In the genomic region with DNA sequence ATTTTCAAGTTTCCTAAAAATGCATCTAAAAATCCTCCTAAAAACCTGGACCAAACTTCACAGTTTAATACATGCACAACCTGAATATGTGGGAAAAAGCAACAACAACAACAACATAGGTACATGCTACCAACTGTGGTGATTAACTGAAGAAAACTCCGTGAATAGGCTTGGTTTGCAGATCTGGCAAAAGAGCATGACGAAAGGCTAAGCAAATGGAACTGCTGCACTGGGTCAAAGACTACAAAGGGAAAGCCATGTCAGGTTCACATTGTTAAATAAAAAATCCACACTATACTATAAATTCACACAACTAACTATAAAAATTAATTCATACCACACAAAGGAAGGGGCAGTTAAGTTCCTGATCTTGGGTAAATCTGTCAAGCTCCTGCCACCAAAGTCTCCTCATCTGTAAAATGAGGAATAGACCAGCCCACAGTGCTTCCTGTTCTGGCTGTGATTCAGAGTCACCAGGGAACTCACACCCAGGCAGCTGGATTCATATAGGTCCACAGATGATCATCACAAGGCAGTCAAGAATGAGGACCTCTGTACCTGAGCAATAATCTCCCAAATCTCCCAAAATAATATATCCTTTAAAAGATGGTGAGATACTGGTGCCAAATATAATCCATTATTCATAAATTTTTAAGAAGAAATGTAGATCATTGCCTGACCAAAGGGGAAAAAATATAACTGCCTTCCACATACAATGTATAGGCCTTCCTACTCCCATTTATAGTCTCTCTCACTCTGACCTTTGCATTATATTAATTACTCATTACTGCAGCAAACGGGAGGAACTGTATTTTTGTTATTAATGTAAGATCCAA, we compare ENCODE assay signal across 10 cellular contexts. TPM values are rescaled to one million over a fixed set of nuclear protein-coding genes. Genes with fewer than 3 reads are reported as not detected.
DNase-seq lines count a peak whose midpoint lies in the region; ATAC-seq and TF ChIP-seq lines count a peak whose summit lies in the region.
"Had no signal": no experiment of that assay in that cellular context is flagged by ENCODE, and none has a peak within 500 bp of the region (broad histone marks: within the 10 kb centered on the region; RNA-seq: fewer than 3 reads in every experiment).

No MANE protein-coding gene starts in this region.

- H3K4me3 ChIP-seq in right cardiac atrium (ENCODE audit: low read length) (no peak overlapping the region), stomach (no peak overlapping the region)

- no peaks in the 10 kb centered on the region for H3K36me3 ChIP-seq in stomach

- no peak for TF ChIP-seq CTCF in activated CD8-positive, alpha-beta T cell treated with anti-CD3 and anti-CD28 coated beads for 36 hours (IDR thresholded peaks at IDR 0.05)
- TF ChIP-seq CTCF in stomach (IDR thresholded peaks at IDR 0.05): no peak

- peak; percentile 24 for DNase-seq in activated CD8-positive, alpha-beta T cell treated with anti-CD3 and anti-CD28 coated beads for 36 hours
- DNase-seq in activated CD8-positive, alpha-beta T cell treated with anti-CD3 and anti-CD28 coated beads, Interleukin-2, amount 10 ng/mL, durations not matched to agents 7 days and 5 days: no peak
- DNase-seq in T-helper 17 cell: no peak
- DNase-seq in right cardiac atrium: no peak
- no peak for DNase-seq in stomach
- DNase-seq in amniotic stem cell (lab: John Stamatoyannopoulos, UW): no peak
- DNase-seq in activated T-helper 1 cell treated with anti-CD3 and anti-CD28 coated beads, Interleukin-12 subunit alpha, Interleukin-12 subunit beta, Interleukin-2, Interleukin-4 antibody, amounts not matched to agents 30 ng/mL and 10 ng/mL and 1 ng/mL, durations not matched to agents 14 hours and 24 hours and 36 hours (ENCODE audit: low spot score): no peak
- DNase-seq: activated naive CD8-positive, alpha-beta T cell treated with anti-CD3 and anti-CD28 coated beads, Interleukin-2, amount 10 ng/mL, durations not matched to agents 7 days and 5 days had no signal

- H3K27me3 ChIP-seq in right cardiac atrium (ENCODE audit: control insufficient read depth, insufficient read depth) (no peaks in the 10 kb centered on the region), stomach (no peaks in the 10 kb centered on the region)

- CTCF ChIA-PET in activated CD8-positive, alpha-beta T cell treated with anti-CD3 and anti-CD28 coated beads for 36 hours (lab: Charles Lee): interaction anchor here (1.3 to 2.5 kb wide), 4 partner anchors 38 to 60 kb away, joined by 3 to 9 read pairs (median 6); no protein-coding TSS in a partner anchor
- CTCF ChIA-PET in activated CD8-positive, alpha-beta T cell treated with anti-CD3 and anti-CD28 coated beads, Interleukin-2, amount 10 ng/mL, durations not matched to agents 7 days and 5 days (lab: Charles Lee): interaction anchor here (1.4 to 1.5 kb wide), 4 partner anchors 21 to 106 kb away, joined by 3 to 6 read pairs (median 4); no protein-coding TSS in a partner anchor

- H3K27me3 Mint-ChIP-seq in activated CD8-positive, alpha-beta T cell treated with anti-CD3 and anti-CD28 coated beads for 36 hours: no peaks in the 10 kb centered on the region
- H3K27me3 Mint-ChIP-seq in activated CD8-positive, alpha-beta T cell treated with anti-CD3 and anti-CD28 coated beads, Interleukin-2, amount 10 ng/mL, durations not matched to agents 7 days and 5 days (ENCODE audit: low read depth): no peaks in the 10 kb centered on the region
- no peaks in the 10 kb centered on the region for H3K27me3 Mint-ChIP-seq in T-helper 17 cell
- peaks cover 13% of the 10 kb centered on the region for H3K27me3 Mint-ChIP-seq in activated T-helper 1 cell treated with anti-CD3 and anti-CD28 coated beads, Interleukin-12 subunit alpha, Interleukin-12 subunit beta, Interleukin-2, Interleukin-4 antibody, amounts not matched to agents 30 ng/mL and 10 ng/mL and 1 ng/mL, durations not matched to agents 14 hours and 24 hours and 36 hours (ENCODE audit: insufficient read depth)
- H3K27me3 Mint-ChIP-seq: activated naive CD8-positive, alpha-beta T cell treated with anti-CD3 and anti-CD28 coated beads, Interleukin-2, amount 10 ng/mL, durations not matched to agents 7 days and 5 days had no signal

- no peak for TF ChIP-seq POLR2A in stomach (IDR thresholded peaks at IDR 0.05)

- peaks cover 39% of the 10 kb centered on the region for H3K4me1 Mint-ChIP-seq in activated CD8-positive, alpha-beta T cell treated with anti-CD3 and anti-CD28 coated beads for 36 hours (ENCODE audit: low read depth)
- H3K4me1 Mint-ChIP-seq in activated CD8-positive, alpha-beta T cell treated with anti-CD3 and anti-CD28 coated beads, Interleukin-2, amount 10 ng/mL, durations not matched to agents 7 days and 5 days (ENCODE audit: low read depth): peaks cover 46% of the 10 kb centered on the region
- peaks cover 20% of the 10 kb centered on the region for H3K4me1 Mint-ChIP-seq in T-helper 17 cell
- peaks cover 49% of the 10 kb centered on the region for H3K4me1 Mint-ChIP-seq in activated T-helper 1 cell treated with anti-CD3 and anti-CD28 coated beads, Interleukin-12 subunit alpha, Interleukin-12 subunit beta, Interleukin-2, Interleukin-4 antibody, amounts not matched to agents 30 ng/mL and 10 ng/mL and 1 ng/mL, durations not matched to agents 14 hours and 24 hours and 36 hours (ENCODE audit: low read depth)

- no peaks in the 10 kb centered on the region for H3K9me3 Mint-ChIP-seq in activated CD8-positive, alpha-beta T cell treated with anti-CD3 and anti-CD28 coated beads for 36 hours
- no peaks in the 10 kb centered on the region for H3K9me3 Mint-ChIP-seq in activated CD8-positive, alpha-beta T cell treated with anti-CD3 and anti-CD28 coated beads, Interleukin-2, amount 10 ng/mL, durations not matched to agents 7 days and 5 days (ENCODE audit: insufficient read depth)
- no peaks in the 10 kb centered on the region for H3K9me3 Mint-ChIP-seq in activated T-helper 1 cell treated with anti-CD3 and anti-CD28 coated beads, Interleukin-12 subunit alpha, Interleukin-12 subunit beta, Interleukin-2, Interleukin-4 antibody, amounts not matched to agents 30 ng/mL and 10 ng/mL and 1 ng/mL, durations not matched to agents 14 hours and 24 hours and 36 hours
- H3K9me3 Mint-ChIP-seq: activated naive CD8-positive, alpha-beta T cell treated with anti-CD3 and anti-CD28 coated beads, Interleukin-2, amount 10 ng/mL, durations not matched to agents 7 days and 5 days had no signal

- intact Hi-C loops in activated CD8-positive, alpha-beta T cell treated with anti-CD3 and anti-CD28 coated beads for 36 hours (cut with micrococcal nuclease): no loop called here
- intact Hi-C loops in right cardiac atrium (cut with DNase I) (no loop called here), stomach (cut with DNase I; ENCODE audit: low total_unique reads) (no loop called here)
- intact Hi-C loops in activated T-helper 1 cell treated with anti-CD3 and anti-CD28 coated beads, Interleukin-12 subunit alpha, Interleukin-12 subunit beta, Interleukin-2, Interleukin-4 antibody, amounts not matched to agents 30 ng/mL and 10 ng/mL and 1 ng/mL, durations not matched to agents 14 hours and 24 hours and 36 hours (cut with micrococcal nuclease): no loop called here

- H3K27ac ChIP-seq in right cardiac atrium (ENCODE audit: low read length) (peak overlapping the region; percentile 65), stomach (peak overlapping the region; percentile 52 to 97 (median 74))
- H3K27ac ChIP-seq: C4-2B had no signal

- H3K36me3 Mint-ChIP-seq in activated CD8-positive, alpha-beta T cell treated with anti-CD3 and anti-CD28 coated beads for 36 hours (ENCODE audit: low read depth): no peaks in the 10 kb centered on the region
- H3K36me3 Mint-ChIP-seq in activated CD8-positive, alpha-beta T cell treated with anti-CD3 and anti-CD28 coated beads, Interleukin-2, amount 10 ng/mL, durations not matched to agents 7 days and 5 days (ENCODE audit: low read depth): no peaks in the 10 kb centered on the region
- no peaks in the 10 kb centered on the region for H3K36me3 Mint-ChIP-seq in T-helper 17 cell (ENCODE audit: low read depth)
- H3K36me3 Mint-ChIP-seq in activated T-helper 1 cell treated with anti-CD3 and anti-CD28 coated beads, Interleukin-12 subunit alpha, Interleukin-12 subunit beta, Interleukin-2, Interleukin-4 antibody, amounts not matched to agents 30 ng/mL and 10 ng/mL and 1 ng/mL, durations not matched to agents 14 hours and 24 hours and 36 hours (ENCODE audit: low read depth): no peaks in the 10 kb centered on the region
- H3K36me3 Mint-ChIP-seq: activated naive CD8-positive, alpha-beta T cell treated with anti-CD3 and anti-CD28 coated beads, Interleukin-2, amount 10 ng/mL, durations not matched to agents 7 days and 5 days had no signal

- ATAC-seq in activated CD8-positive, alpha-beta T cell treated with anti-CD3 and anti-CD28 coated beads for 36 hours: peak; percentile 69
- no peak for ATAC-seq in activated CD8-positive, alpha-beta T cell treated with anti-CD3 and anti-CD28 coated beads, Interleukin-2, amount 10 ng/mL, durations not matched to agents 7 days and 5 days
- ATAC-seq in T-helper 17 cell (peak; percentile 49), right cardiac atrium (peak in 1 of 2 donors; percentile 52), HG02840 (IDR thresholded peaks at IDR 0.05; ENCODE audit: low FRiP score, unreplicated experiment) (no peak)

- TF ChIP-seq EP300 in stomach (IDR thresholded peaks at IDR 0.05): no peak

- 54% methylated on average over 3 of the region's 3 CpGs for WGBS in right cardiac atrium
- 36 to 78% (median 63%) methylated on average over 3 of the region's 3 CpGs for WGBS in stomach, 5 donors

- H3K27ac Mint-ChIP-seq in activated CD8-positive, alpha-beta T cell treated with anti-CD3 and anti-CD28 coated beads for 36 hours: no peak overlapping the region
- H3K27ac Mint-ChIP-seq in activated CD8-positive, alpha-beta T cell treated with anti-CD3 and anti-CD28 coated beads, Interleukin-2, amount 10 ng/mL, durations not matched to agents 7 days and 5 days: no peak overlapping the region
- H3K27ac Mint-ChIP-seq in T-helper 17 cell: peak overlapping the region; percentile 2
- no peak overlapping the region for H3K27ac Mint-ChIP-seq in activated T-helper 1 cell treated with anti-CD3 and anti-CD28 coated beads, Interleukin-12 subunit alpha, Interleukin-12 subunit beta, Interleukin-2, Interleukin-4 antibody, amounts not matched to agents 30 ng/mL and 10 ng/mL and 1 ng/mL, durations not matched to agents 14 hours and 24 hours and 36 hours
- H3K27ac Mint-ChIP-seq: activated naive CD8-positive, alpha-beta T cell treated with anti-CD3 and anti-CD28 coated beads, Interleukin-2, amount 10 ng/mL, durations not matched to agents 7 days and 5 days had no signal

- no peaks in the 10 kb centered on the region for H3K9me3 ChIP-seq in T-helper 17 cell (ENCODE audit: control insufficient read depth, low read length, poor library complexity, severe bottlenecking)
- H3K9me3 ChIP-seq in right cardiac atrium (ENCODE audit: control insufficient read depth, low read length): no peaks in the 10 kb centered on the region
- no peaks in the 10 kb centered on the region for H3K9me3 ChIP-seq in stomach

- no peak overlapping the region for H3K4me3 Mint-ChIP-seq in activated CD8-positive, alpha-beta T cell treated with anti-CD3 and anti-CD28 coated beads for 36 hours
- H3K4me3 Mint-ChIP-seq in activated CD8-positive, alpha-beta T cell treated with anti-CD3 and anti-CD28 coated beads, Interleukin-2, amount 10 ng/mL, durations not matched to agents 7 days and 5 days: no peak overlapping the region
- no peak overlapping the region for H3K4me3 Mint-ChIP-seq in T-helper 17 cell
- no peak overlapping the region for H3K4me3 Mint-ChIP-seq in activated T-helper 1 cell treated with anti-CD3 and anti-CD28 coated beads, Interleukin-12 subunit alpha, Interleukin-12 subunit beta, Interleukin-2, Interleukin-4 antibody, amounts not matched to agents 30 ng/mL and 10 ng/mL and 1 ng/mL, durations not matched to agents 14 hours and 24 hours and 36 hours
- H3K4me3 Mint-ChIP-seq: activated naive CD8-positive, alpha-beta T cell treated with anti-CD3 and anti-CD28 coated beads, Interleukin-2, amount 10 ng/mL, durations not matched to agents 7 days and 5 days had no signal

- POLR2A ChIA-PET in activated CD8-positive, alpha-beta T cell treated with anti-CD3 and anti-CD28 coated beads for 36 hours (lab: Charles Lee): no interaction called here
- POLR2A ChIA-PET in activated CD8-positive, alpha-beta T cell treated with anti-CD3 and anti-CD28 coated beads, Interleukin-2, amount 10 ng/mL, durations not matched to agents 7 days and 5 days (lab: Charles Lee): no interaction called here

- H3K4me1 ChIP-seq in right cardiac atrium (ENCODE audit: control insufficient read depth, insufficient read depth, low read length) (peaks cover 12% of the 10 kb centered on the region), stomach (peaks cover 13 to 97% (median 54%) of the 10 kb centered on the region in 4 donors)

RNA-seq across cellular contexts. Expression of a gene that starts 7.0 kb away (rescaled TPM):
- total RNA-seq in activated CD8-positive, alpha-beta T cell treated with anti-CD3 and anti-CD28 coated beads for 36 hours: 10 to 100 TPM; 90.1 to 98.9 TPM
- total RNA-seq in activated CD8-positive, alpha-beta T cell treated with anti-CD3 and anti-CD28 coated beads, Interleukin-2, amount 10 ng/mL, durations not matched to agents 7 days and 5 days: 10 to 100 TPM; 66.3 to 69.2 TPM
- total RNA-seq in T-helper 17 cell (10 to 100 TPM; 13.3 to 61.1 TPM), right cardiac atrium (100 to 1,000 TPM in 2 of 4 donors, 10 to 100 TPM in 2; 85.1 to 122 (median 93.6) TPM), stomach (100 to 1,000 TPM; 143 to 392 (median 188) TPM)
- polyA plus RNA-seq in right cardiac atrium (24.8 TPM), stomach (10 to 100 TPM; 27.4 to 45.4 (median 44.1) TPM)
- total RNA-seq in activated T-helper 1 cell treated with anti-CD3 and anti-CD28 coated beads, Interleukin-12 subunit alpha, Interleukin-12 subunit beta, Interleukin-2, Interleukin-4 antibody, amounts not matched to agents 30 ng/mL and 10 ng/mL and 1 ng/mL, durations not matched to agents 14 hours and 24 hours and 36 hours: 46.1 and 49.7 TPM in 2 replicates

Comparison
In these comparisons a context has a peak if more than half of its experiments do, and no peak if none do; other contexts are left out.
1. ATAC-seq: peak in activated CD8-positive, alpha-beta T cell treated with anti-CD3 and anti-CD28 coated beads for 36 hours (single experiment) and T-helper 17 cell (single experiment); none in activated CD8-positive, alpha-beta T cell treated with anti-CD3 and anti-CD28 coated beads, Interleukin-2, amount 10 ng/mL, durations not matched to agents 7 days and 5 days (single experiment) and HG02840 (single experiment).